In the genomic region with DNA sequence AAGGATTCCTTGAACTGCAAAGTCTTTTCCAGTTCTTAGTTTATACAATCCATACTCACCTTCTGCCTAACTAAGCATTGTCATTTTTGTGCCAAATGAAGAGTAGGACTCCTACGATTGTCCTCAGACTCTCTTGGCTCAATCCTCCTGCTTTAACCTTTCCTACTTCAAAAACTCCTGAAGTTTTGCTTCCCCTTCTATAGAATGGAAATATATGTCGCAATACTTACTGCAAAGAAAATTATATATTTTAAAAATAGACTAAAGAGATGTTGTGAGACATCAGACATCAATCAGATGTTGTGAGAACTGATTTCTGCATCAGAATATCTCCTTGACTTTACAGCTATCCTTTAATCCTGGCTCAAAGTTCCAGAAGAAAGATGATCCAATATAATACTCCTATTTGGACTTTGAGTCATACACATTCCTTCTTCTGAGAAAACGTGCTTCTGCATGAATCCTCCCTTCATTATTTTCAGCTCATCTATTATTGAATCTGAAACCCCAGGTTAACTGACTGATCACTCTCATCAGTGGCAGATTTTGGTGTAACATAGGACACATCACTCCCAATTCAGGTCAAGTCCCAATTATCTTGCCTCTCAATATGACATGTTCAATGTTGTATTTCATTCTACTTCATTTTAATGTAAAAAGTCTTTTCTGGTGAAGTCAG, we compare ENCODE assay signal across 31 cellular contexts. TPM values are rescaled to one million over a fixed set of nuclear protein-coding genes. Genes with fewer than 3 reads are reported as not detected.
DNase-seq lines count a peak whose midpoint lies in the region; ATAC-seq, FAIRE-seq and TF ChIP-seq lines count a peak whose summit lies in the region.
"Had no signal": no experiment of that assay in that cellular context is flagged by ENCODE, and none has a peak within 500 bp of the region (broad histone marks: within the 10 kb centered on the region; RNA-seq: fewer than 3 reads in every experiment).

No MANE protein-coding gene starts in this region.

- H3K4me3 Mint-ChIP-seq in T-helper 17 cell: no peak overlapping the region

- TF ChIP-seq POLR2A in HepG2 (IDR thresholded peaks at IDR 0.05; ENCODE audit: insufficient read depth in 1 of 2, low read depth in 2 of 2, low read length in 2 of 2) (peak in 1 of 2 experiments; percentile 48; a peak in 1 of 4 replicates), right lobe of liver (IDR thresholded peaks at IDR 0.05) (no peak)

- H3K4me1 ChIP-seq in HepG2 (ENCODE audit: insufficient read depth, low read length) (peaks cover 47% of the 10 kb centered on the region), right lobe of liver (peaks cover 0 to 58% (median 6%) of the 10 kb centered on the region in 4 donors), foreskin keratinocyte (peaks cover 14% of the 10 kb centered on the region)

- H3K9ac ChIP-seq in HepG2 (ENCODE audit: insufficient read depth, low read depth, low read length): no peak overlapping the region
- H3K9ac ChIP-seq: neural progenitor cell had no signal

- no peaks in the 10 kb centered on the region for H3K9me3 ChIP-seq in HepG2 (ENCODE audit: low read length)
- no peaks in the 10 kb centered on the region for H3K9me3 ChIP-seq in right lobe of liver
- no peaks in the 10 kb centered on the region for H3K9me3 ChIP-seq in T-helper 17 cell (ENCODE audit: control insufficient read depth, low read length, poor library complexity, severe bottlenecking)
- H3K9me3 ChIP-seq: ascending aorta, pancreas, stomach had no signal

- H3K27ac ChIP-seq in HepG2 (ENCODE audit: extremely low read length, insufficient read depth, low read length): peak overlapping the region; percentile 79
- H3K27ac ChIP-seq in right lobe of liver: peak overlapping the region in 1 of 3 donors; percentile 100
- H3K27ac ChIP-seq in foreskin keratinocyte: no peak overlapping the region
- H3K27ac ChIP-seq: cardiac muscle cell, coronary artery, HL-60, neural progenitor cell, pancreas had no signal

- H3K27ac Mint-ChIP-seq in T-helper 17 cell: peak overlapping the region; percentile 39
- H3K27ac Mint-ChIP-seq: activated B cell treated with CpG ODN at 0.5 μM for 24 hours; activated naive CD8-positive, alpha-beta T cell treated with anti-CD3 and anti-CD28 coated beads, Interleukin-2, amount 10 ng/mL, durations not matched to agents 7 days and 5 days; neural progenitor cell had no signal

- intact Hi-C loops in HepG2 (cut with micrococcal nuclease; ENCODE audit: unreplicated experiment): no loop called here
- intact Hi-C loops in right lobe of liver (cut with DNase I): no loop called here

- no peak for ATAC-seq in HepG2
- ATAC-seq in right lobe of liver: no peak
- no peak for ATAC-seq in T-helper 17 cell
- peak; percentile 8 for ATAC-seq in foreskin keratinocyte
- ATAC-seq in GM18520 (IDR thresholded peaks at IDR 0.05; ENCODE audit: unreplicated experiment): no peak
- ATAC-seq: GM12878, pancreas had no signal

- H4K20me1 ChIP-seq in HepG2 (ENCODE audit: insufficient read depth, low read length): peaks cover 7% of the 10 kb centered on the region; the same call in 1 of the 2 replicates

- H2AFZ ChIP-seq in HepG2 (ENCODE audit: low read length): no peak overlapping the region
- H2AFZ ChIP-seq: neural progenitor cell had no signal

- in situ Hi-C loops in HepG2 (cut with HindIII; ENCODE audit: extremely low pct_ligation_motif_present, low pct_unique_long_range_greater_than_20kb): no loop called here

- H3K27me3 Mint-ChIP-seq in T-helper 17 cell: peaks cover 10% of the 10 kb centered on the region

- H3K27me3 ChIP-seq in HepG2 (ENCODE audit: control insufficient read depth in 1 of 2, insufficient read depth in 2 of 2, low read length in 2 of 2) (no peaks in the 10 kb centered on the region; a peak in 1 of 5 replicates), right lobe of liver (no peaks in the 10 kb centered on the region), foreskin keratinocyte (no peaks in the 10 kb centered on the region)
- H3K27me3 ChIP-seq: ascending aorta, cardiac muscle cell, neural progenitor cell, pancreas had no signal

- CTCF ChIA-PET in HepG2 (lab: Yijun Ruan, JAX; ENCODE audit: low intra/inter-chr PET ratio, low total read pairs): no interaction called here

- FAIRE-seq in HepG2 (lab: Jason Lieb, UNC) (no peak), urothelium cell line (lab: Jason Lieb, UNC) (peak; percentile 73)
- FAIRE-seq: GM12878, pancreas, RCC 7860, small intestine had no signal

- H3K4me2 ChIP-seq in HepG2 (ENCODE audit: low read depth, low read length): peak overlapping the region; percentile 89; the same call in 1 of the 2 replicates
- H3K4me2 ChIP-seq: neural progenitor cell had no signal

- peaks cover 3% of the 10 kb centered on the region for H3K36me3 Mint-ChIP-seq in T-helper 17 cell (ENCODE audit: low read depth)
- H3K36me3 Mint-ChIP-seq: activated naive CD8-positive, alpha-beta T cell treated with anti-CD3 and anti-CD28 coated beads, Interleukin-2, amount 10 ng/mL, durations not matched to agents 7 days and 5 days; neural progenitor cell had no signal

- no peak for TF ChIP-seq EP300 in HepG2 (IDR thresholded peaks at IDR 0.05; ENCODE audit: low read depth in 2 of 2, low read length in 2 of 2)
- no peak for TF ChIP-seq EP300 in HepG2 (CRISPR knock-in tag; IDR thresholded peaks at IDR 0.05; ENCODE audit: borderline replicate concordance)

- POLR2A ChIA-PET in HepG2 (lab: Yijun Ruan, JAX): interaction anchor here (0.9 to 4.3 kb wide), 5 partner anchors 18 to 118 kb away, joined by 3 to 56 read pairs (median 4); a partner anchor contains a TSS

- BruUV-seq in HepG2 (replicated peaks; lab: Mats Ljungman, UMichigan): TSS peak; percentile 47

- peaks cover 6% of the 10 kb centered on the region for H3K4me1 Mint-ChIP-seq in T-helper 17 cell

- DNase-seq in HepG2 (ENCODE audit: low spot score): no peak
- DNase-seq in right lobe of liver: no peak
- no peak for DNase-seq in T-helper 17 cell
- DNase-seq in foreskin keratinocyte: peak in 1 of 2 donors; percentile 30
- DNase-seq in urothelium cell line (ENCODE audit: low spot score): no peak
- DNase-seq in KG1 (lab: John Stamatoyannopoulos, UW): no peak
- DNase-seq in germinal center (ENCODE audit: low spot score): no peak
- DNase-seq: activated B cell treated with CpG ODN at 0.5 μM for 24 hours; activated CD4-positive, alpha-beta T cell treated with anti-CD3 and anti-CD28 coated beads, Interleukin-2, amount 50 U/mL, for 1 hour; activated effector memory CD4-positive, alpha-beta T cell treated with Interleukin-2 at 50 U/mL for 16 hours; activated naive CD8-positive, alpha-beta T cell treated with anti-CD3 and anti-CD28 coated beads, Interleukin-2, amount 10 ng/mL, durations not matched to agents 7 days and 5 days; activated T-cell treated with anti-CD3 and anti-CD28 coated beads, Interleukin-2, amount 50 U/mL, for 1 hour; effector memory CD4-positive, alpha-beta T cell; H7; Karpas-422; NCI-H1694; NCI-H446; NCI-H748 treated with DMSO at 0.1 percent for 48 hours; SIG-M5; small intestine; stomach; T1000 had no signal

- 72% methylated on average over 3 of the region's 3 CpGs for WGBS in HepG2 (ENCODE audit: low lambda C conversion rate)
- WGBS in right lobe of liver (ENCODE audit: insufficient coverage, low coverage, low lambda C conversion rate, missing lambda C conversion rate): 48% methylated on average over 3 of the region's 3 CpGs

- H3K36me3 ChIP-seq in HepG2 (replicated peaks in 1 of 2; ENCODE audit: control insufficient read depth in 1 of 2, insufficient read depth in 2 of 2, low read length in 2 of 2) (peaks cover 6 to 39% of the 10 kb centered on the region in 2 experiments), right lobe of liver (peaks cover 2 to 52% (median 25%) of the 10 kb centered on the region in 4 donors)
- H3K36me3 ChIP-seq: cardiac muscle cell, neural progenitor cell, pancreas had no signal

- H3K4me3 ChIP-seq in HepG2 (replicated peaks in 1 of 3; ENCODE audit: insufficient read depth in 1 of 3, low read depth in 2 of 3, low read length in 3 of 3) (no peak overlapping the region; a peak in 1 of 6 replicates), right lobe of liver (no peak overlapping the region)
- H3K4me3 ChIP-seq: ascending aorta, cardiac muscle cell, coronary artery, GM12878, neural progenitor cell, pancreas, stomach had no signal

- no peaks in the 10 kb centered on the region for H3K79me2 ChIP-seq in HepG2 (ENCODE audit: insufficient read depth, low read length)

- TF ChIP-seq CTCF in HepG2 (CRISPR knock-in tag; IDR thresholded peaks at IDR 0.05): no peak
- no peak for TF ChIP-seq CTCF in right lobe of liver (IDR thresholded peaks at IDR 0.05)
- no peak for TF ChIP-seq CTCF in foreskin keratinocyte (conservative IDR thresholded peaks at IDR 0.05)

- no peak for TF ChIP-seq RAD21 in HepG2 (CRISPR knock-in tag; IDR thresholded peaks at IDR 0.05)

TF ChIP-seq in HepG2, 621 proteins besides CTCF, POLR2A, EP300 and RAD21 (continues in another document):
- TF ChIP-seq PHF21A (CRISPR knock-in tag; IDR thresholded peaks at IDR 0.05): no peak
- no peak for TF ChIP-seq ZNF136 (CRISPR knock-in tag; IDR thresholded peaks at IDR 0.05; ENCODE audit: low read depth)

RNA-seq across cellular contexts. Expression of a gene that starts 48.8 kb away (rescaled TPM):
- total RNA-seq in HepG2 (2016; rRNA removed; fragmentation: Illumina TruSeq; extraction: Trizol): 1,675 and 2,807 TPM in 2 replicates
- total RNA-seq in HepG2 (2016; cell fraction: cytosol; rRNA removed; fragmentation: Illumina TruSeq; extraction: Trizol; ENCODE audit: low read depth): 234 and 270 TPM in 2 replicates
- 1,476 and 2,691 TPM in 2 replicates for total RNA-seq in HepG2 (2016; cell fraction: insoluble cytoplasmic fraction; rRNA removed; fragmentation: Illumina TruSeq; extraction: Trizol)
- total RNA-seq in HepG2 (2016; cell fraction: membrane; rRNA removed; fragmentation: Illumina TruSeq; extraction: Trizol): 813 and 957 TPM in 2 replicates
- 2,507 and 2,973 TPM in 2 replicates for total RNA-seq in HepG2 (2016; cell fraction: nucleus; rRNA removed; fragmentation: Illumina TruSeq; extraction: Trizol)
- polyA plus RNA-seq in HepG2 (2011; rRNA removed): 6,551 and 8,760 TPM in 2 replicates
- polyA plus RNA-seq in HepG2 (2011; cell fraction: cytosol; rRNA removed): 4,485 and 9,624 TPM in 2 replicates
- 2,489 and 3,325 TPM in 2 replicates for polyA plus RNA-seq in HepG2 (2011; cell fraction: nucleus; rRNA removed)
- polyA plus RNA-seq in HepG2 (2012): 4,336 and 6,335 TPM in 2 replicates
- 214 and 262 TPM in 2 replicates for polyA plus RNA-seq in HepG2 (2016; cell fraction: cytosol; fragmentation: Illumina TruSeq; extraction: Trizol; ENCODE audit: low read depth)
- 1,149 and 1,250 TPM in 2 replicates for polyA plus RNA-seq in HepG2 (2016; cell fraction: insoluble cytoplasmic fraction; fragmentation: Illumina TruSeq; extraction: Trizol; ENCODE audit: low read depth)
- 465 and 618 TPM in 2 replicates for polyA plus RNA-seq in HepG2 (2016; cell fraction: membrane; fragmentation: Illumina TruSeq; extraction: Trizol; ENCODE audit: low read depth)
- 2,564 and 2,683 TPM in 2 replicates for polyA plus RNA-seq in HepG2 (2016; cell fraction: nucleus; fragmentation: Illumina TruSeq; extraction: Trizol; ENCODE audit: insufficient read depth, low read depth)
- 3.9 and 4,519 TPM in 2 replicates for polyA minus RNA-seq in HepG2 (2011; rRNA and poly(A)+ RNA removed; ENCODE audit: low replicate concordance)
- polyA minus RNA-seq in HepG2 (2011; cell fraction: cytosol; rRNA and poly(A)+ RNA removed): 3,071 and 7,219 TPM in 2 replicates
- 2,321 and 4,395 TPM in 2 replicates for polyA minus RNA-seq in HepG2 (2011; cell fraction: nucleus; rRNA and poly(A)+ RNA removed)
- total RNA-seq in right lobe of liver: 1,000 to 10,000 TPM in 5 of 6 experiments, 100 to 1,000 TPM in 1; 978 to 3,352 (median 2,507) TPM
- total RNA-seq in T-helper 17 cell: not detected
- total RNA-seq in foreskin keratinocyte: 0.10 TPM in 1 of 2 replicates, not detected in the other
- 0.03 TPM in 1 of 2 replicates, not detected in the other for polyA plus RNA-seq in foreskin keratinocyte
- total RNA-seq: activated B cell treated with CpG ODN at 0.5 μM for 24 hours, H7 had no signal

Comparison
In these comparisons a context has a peak if more than half of its experiments do, and no peak if none do; other contexts are left out.
1. RNA of a gene that starts 48.8 kb away (total RNA-seq): 234 to 2,973 TPM in HepG2 and 978 to 3,352 TPM in right lobe of liver; 0.10 TPM in foreskin keratinocyte and not detected in T-helper 17 cell; every median in the first group is over 100 times any median in the second.